In genomic region chr5:170791325-170791954, GRCh38 we compare ENCODE assay signal across 8 cellular contexts. TPM values are rescaled to one million over a fixed set of nuclear protein-coding genes. Genes with fewer than 3 reads are reported as not detected.
A peak's percentile ranks its signal among the peaks of the same experiment; 100 is the strongest.
DNase-seq lines count a peak whose midpoint lies in the region; ATAC-seq, FAIRE-seq and TF ChIP-seq lines count a peak whose summit lies in the region.

No MANE protein-coding gene starts in this region.

- DNase-seq in Calu3 (peak; percentile 84), GM19239 (ENCODE audit: insufficient read length, low spot score) (peak; percentile 52), NAMALWA (ENCODE audit: low spot score) (peak; percentile 67), UCSD-AML1 (lab: John Stamatoyannopoulos, UW; ENCODE audit: unreplicated experiment) (peak; percentile 27), frontal cortex (ENCODE audit: low spot score in 2 of 2) (peak; percentile 26 to 65), osteocyte (ENCODE audit: extremely low spot score, unreplicated experiment) (peak; percentile 90)

- H3K4me1 Mint-ChIP-seq in Calu3 (ENCODE audit: low read depth, unreplicated experiment) (peaks cover 60% of the 10 kb centered on the region), osteocyte (ENCODE audit: unreplicated experiment) (peaks cover 1% of the 10 kb centered on the region)

- peak; percentile 83 for TF ChIP-seq CTCF in Calu3 (IDR thresholded peaks at IDR 0.05; ENCODE audit: unreplicated experiment)
- peak; percentile 85 for TF ChIP-seq CTCF in osteocyte (IDR thresholded peaks at IDR 0.05)

- H3K27ac Mint-ChIP-seq in Calu3 (ENCODE audit: unreplicated experiment) = peak overlapping the region; percentile 84
- H3K27ac Mint-ChIP-seq in osteocyte (ENCODE audit: unreplicated experiment) = no peak overlapping the region

- no peak for ATAC-seq in GM18873 (IDR thresholded peaks at IDR 0.05; ENCODE audit: low FRiP score, unreplicated experiment)
- no peak for ATAC-seq in activated CD4-positive, CD25-positive, alpha-beta regulatory T cell treated with anti-CD3 and anti-CD28 coated beads, Interleukin-2, amount 50 U/mL, for 24 hours

- H3K4me3 Mint-ChIP-seq in Calu3 (ENCODE audit: low read depth, unreplicated experiment) = peak overlapping the region; percentile 10
- no peak overlapping the region for H3K4me3 Mint-ChIP-seq in osteocyte (ENCODE audit: unreplicated experiment)

- intact Hi-C loops in Calu3 (cut with micrococcal nuclease; ENCODE audit: unreplicated experiment) = loop anchor here (1.0 kb wide), 2 partner anchors 47 to 153 kb away; no protein-coding TSS in a partner anchor

- H3K9me3 Mint-ChIP-seq in Calu3 (ENCODE audit: low read depth, unreplicated experiment) (no peaks in the 10 kb centered on the region), osteocyte (ENCODE audit: unreplicated experiment) (no peaks in the 10 kb centered on the region)

- no TSS peak for BruUV-seq in Calu3 (replicated peaks; lab: Mats Ljungman, UMichigan)

- FAIRE-seq in GM19239 (lab: Jason Lieb, UNC) (peak; percentile 94), frontal cortex (lab: Jason Lieb, UNC) (no peak)

- H3K36me3 Mint-ChIP-seq in Calu3 (ENCODE audit: insufficient read depth, unreplicated experiment) = peaks cover 93% of the 10 kb centered on the region
- H3K36me3 Mint-ChIP-seq in osteocyte (ENCODE audit: unreplicated experiment) = no peaks in the 10 kb centered on the region

- no peaks in the 10 kb centered on the region for H3K27me3 Mint-ChIP-seq in Calu3 (ENCODE audit: unreplicated experiment)
- peaks cover 20% of the 10 kb centered on the region for H3K27me3 Mint-ChIP-seq in osteocyte (ENCODE audit: unreplicated experiment)

- CTCF ChIA-PET in Calu3 (lab: Charles Lee) = interaction anchor here (0.6 to 4.4 kb wide), 12 partner anchors 9 to 158 kb away, joined by 3 to 115 read pairs (median 4); no protein-coding TSS in a partner anchor

RNA-seq across cellular contexts. Expression of gene GABRP, which starts 7.9 kb away (rescaled TPM):
- 1,275 and 1,278 TPM in 2 replicates for total RNA-seq in Calu3 (2022)
- not detected for total RNA-seq in frontal cortex
- not detected in 2 replicates for total RNA-seq in osteocyte

Comparison
In these comparisons a context has a peak if more than half of its experiments do, and no peak if none do; other contexts are left out.
1. DNase-seq: peak in every context shown above with its lines; median percentile 90 in osteocyte; 84 in Calu3; 67 in NAMALWA; 52 in GM19239; 46 in frontal cortex; 27 in UCSD-AML1.
2. RNA of gene GABRP, which starts 7.9 kb away (total RNA-seq): 1,275 to 1,278 TPM in Calu3; not detected in frontal cortex (single experiment) and not detected in osteocyte; every median in the first group is over 100 times any median in the second.